Comparison of ENCODE assay signal across 18 cellular contexts in the genomic region with DNA sequence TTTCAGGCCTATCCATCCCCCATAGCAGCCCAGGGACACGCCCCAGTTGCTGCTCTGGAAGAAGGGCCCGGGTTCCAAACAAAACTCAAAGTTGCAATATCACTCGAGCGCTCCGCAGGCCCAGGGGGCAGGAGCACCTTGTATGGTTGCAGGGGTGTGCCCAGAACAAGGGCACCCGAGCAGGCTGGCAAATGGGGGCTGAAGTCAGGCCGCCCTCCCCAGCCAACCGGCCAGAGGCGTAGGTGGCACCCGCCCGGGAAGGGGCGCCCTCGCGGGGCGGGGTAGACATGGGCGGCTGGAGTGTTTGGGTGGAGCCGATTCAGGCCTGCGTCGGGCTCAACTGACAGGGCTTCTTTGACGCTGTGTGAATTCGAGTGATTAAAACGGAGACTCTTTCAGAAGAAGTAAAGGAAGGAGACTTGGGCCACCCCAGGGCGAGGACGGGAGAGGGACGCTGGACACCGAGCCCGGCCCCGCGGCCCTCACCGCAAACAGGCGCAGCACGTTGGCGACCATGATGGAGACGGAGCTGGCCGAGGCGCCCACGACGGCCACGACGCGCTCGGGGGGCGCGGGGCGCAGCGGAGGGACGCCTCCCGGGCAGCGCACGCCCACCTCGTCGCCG. TPM values are rescaled to one million over a fixed set of nuclear protein-coding genes. Genes with fewer than 3 reads are reported as not detected.
"Had no signal": no experiment of that assay in that cellular context is flagged by ENCODE, and none has a peak within 500 bp of the region (broad histone marks: within the 10 kb centered on the region; RNA-seq: fewer than 3 reads in every experiment).

No MANE protein-coding gene starts in this region.

- H3K36me3 ChIP-seq: sigmoid colon, thyroid gland, vagina had no signal

- H3K27ac Mint-ChIP-seq: activated CD8-positive, alpha-beta memory T cell treated with anti-CD3 and anti-CD28 coated beads, Interleukin-2, amount 10 ng/mL, durations not matched to agents 7 days and 5 days; activated naive CD8-positive, alpha-beta T cell; stimulated activated naive CD8-positive, alpha-beta T cell treated with anti-CD3 and anti-CD28 coated beads, Interleukin-15, Interleukin-2, amounts not matched to agents 100 ng/mL and 50 ng/mL, for 24 hours; T-helper 17 cell had no signal

- H3K27ac ChIP-seq: psoas muscle, sigmoid colon, thyroid gland, vagina had no signal

- H3K36me3 Mint-ChIP-seq: activated naive CD8-positive, alpha-beta T cell had no signal

- H3K27me3 ChIP-seq: thyroid gland, vagina had no signal

- H3K4me3 Mint-ChIP-seq: activated CD8-positive, alpha-beta memory T cell treated with anti-CD3 and anti-CD28 coated beads, Interleukin-2, amount 10 ng/mL, durations not matched to agents 7 days and 5 days; activated naive CD8-positive, alpha-beta T cell; stimulated activated naive CD8-positive, alpha-beta T cell treated with anti-CD3 and anti-CD28 coated beads, Interleukin-15, Interleukin-2, amounts not matched to agents 100 ng/mL and 50 ng/mL, for 24 hours; T-helper 17 cell had no signal

- H3K9me3 ChIP-seq: psoas muscle, thyroid gland, vagina had no signal

- ATAC-seq: activated CD8-positive, alpha-beta memory T cell treated with anti-CD3 and anti-CD28 coated beads, Interleukin-2, amount 10 ng/mL, durations not matched to agents 7 days and 5 days; esophagus mucosa; psoas muscle; T-helper 17 cell had no signal

- H3K4me3 ChIP-seq: psoas muscle, sigmoid colon, thyroid gland, vagina had no signal

- DNase-seq: activated CD4-positive, alpha-beta T cell treated with anti-CD3 and anti-CD28 coated beads, Interleukin-2, amount 50 U/mL, for 48 hours; activated CD4-positive, CD25-positive, alpha-beta regulatory T cell treated with anti-CD3 and anti-CD28 coated beads, Interleukin-2, amount 50 U/mL, for 72 hours; activated CD8-positive, alpha-beta memory T cell treated with anti-CD3 and anti-CD28 coated beads, Interleukin-2, amount 10 ng/mL, durations not matched to agents 7 days and 5 days; activated gamma-delta T cell; dermis blood vessel endothelial cell; nucleus accumbens; psoas muscle; sigmoid colon; stimulated activated CD4-positive, alpha-beta T cell treated with anti-CD3 and anti-CD28 coated beads, Interleukin-4, amount 100 ng/mL, for 24 hours; T-helper 17 cell; thyroid gland had no signal

- H3K4me1 ChIP-seq: psoas muscle, thyroid gland, vagina had no signal

RNA-seq across cellular contexts. Expression of a gene that starts 1.1 kb away (rescaled TPM):
- total RNA-seq: activated CD8-positive, alpha-beta memory T cell treated with anti-CD3 and anti-CD28 coated beads, Interleukin-2, amount 10 ng/mL, durations not matched to agents 7 days and 5 days; dermis blood vessel endothelial cell; esophagus mucosa; fibroblast of villous mesenchyme; kidney epithelial cell; lower leg skin; psoas muscle; sigmoid colon; T-helper 17 cell; thyroid gland; vagina had no signal
- polyA plus RNA-seq: psoas muscle had no signal

RNA-seq across cellular contexts. Expression of a gene that starts 53.1 kb away (rescaled TPM):
- total RNA-seq: activated CD8-positive, alpha-beta memory T cell treated with anti-CD3 and anti-CD28 coated beads, Interleukin-2, amount 10 ng/mL, durations not matched to agents 7 days and 5 days; T-helper 17 cell had no signal
